Comparison of ENCODE assay signal across 25 cellular contexts in the genomic region with DNA sequence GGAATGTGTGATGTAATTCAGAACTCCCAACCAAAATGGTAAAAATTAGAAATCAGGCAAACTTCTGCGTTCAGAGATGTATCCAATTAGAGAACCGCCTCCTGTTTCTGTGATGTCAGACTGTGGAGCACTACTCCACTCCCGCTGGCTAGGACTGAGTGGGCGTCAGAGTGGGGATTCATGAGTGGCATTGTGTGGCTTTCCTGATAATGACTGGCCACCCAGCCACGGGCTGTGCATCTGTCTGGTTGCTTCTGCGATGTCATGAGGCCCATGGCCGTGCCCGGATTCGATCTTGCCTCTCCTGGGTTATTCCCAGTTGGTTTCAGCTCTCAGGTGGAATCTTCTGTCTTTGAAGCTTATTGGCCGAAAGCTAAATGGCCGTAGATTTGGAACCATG.
"Had no signal": no experiment of that assay in that cellular context is flagged by ENCODE, and none has a peak within 500 bp of the region (broad histone marks: within the 10 kb centered on the region; RNA-seq: fewer than 3 reads in every experiment).

No MANE protein-coding gene starts in this region.

- H3K9me3 ChIP-seq: neutrophil, pancreas, prostate gland, right lobe of liver, sigmoid colon, stomach, thoracic aorta, thyroid gland, tibial nerve, upper lobe of left lung, vagina had no signal

- ATAC-seq: natural killer cell; pancreas; right cardiac atrium; right lobe of liver; stimulated activated effector memory CD8-positive, alpha-beta T cell treated with anti-CD3 and anti-CD28 coated beads, Interleukin-12 subunit alpha, Interleukin-12 subunit beta, amount 100 ng/mL, for 72 hours; stimulated activated naive B cell treated with anti-CD40 and anti-IgM and Interleukin-4, amounts not matched to agents 10 μg/mL and 1 μg/mL and 100 μg/mL, for 72 hours had no signal

- H3K4me1 ChIP-seq: pancreas, prostate gland, right lobe of liver, stomach, thyroid gland, tibial nerve, upper lobe of left lung, vagina had no signal

- H3K4me3 ChIP-seq: pancreas, prostate gland, right lobe of liver, sigmoid colon, stomach, thoracic aorta, thyroid gland, tibial nerve, upper lobe of left lung, vagina had no signal

- H3K27me3 ChIP-seq: pancreas, right lobe of liver, thyroid gland, tibial nerve, upper lobe of left lung, vagina had no signal

- DNase-seq: natural killer cell; nucleus accumbens; pancreas; right cardiac atrium; right lobe of liver; sigmoid colon; small intestine; stimulated activated CD4-positive, alpha-beta T cell treated with anti-CD3 and anti-CD28 coated beads, Interleukin-15, amount 100 ng/mL, for 24 hours; stimulated activated CD4-positive, alpha-beta T cell treated with anti-CD3 and anti-CD28 coated beads, Interleukin-2, amount 100 ng/mL, for 24 hours; stimulated activated CD4-positive, alpha-beta T cell treated with anti-CD3 and anti-CD28 coated beads, Interleukin-2, amount 100 ng/mL, for 48 hours; stimulated activated CD4-positive, alpha-beta T cell treated with anti-CD3 and anti-CD28 coated beads, Interleukin-4, amount 100 ng/mL, for 24 hours; stimulated activated naive B cell treated with anti-CD40 and anti-IgM and Interleukin-4, amounts not matched to agents 10 μg/mL and 1 μg/mL and 100 μg/mL, for 72 hours; stimulated activated naive CD4-positive, alpha-beta T cell treated with Interleukin-2 at 50 U/mL for 16 hours; stomach; thyroid gland; trophoblast cell had no signal

- H3K27ac ChIP-seq: neutrophil, pancreas, prostate gland, right lobe of liver, sigmoid colon, stomach, thoracic aorta, thyroid gland, tibial nerve, upper lobe of left lung, vagina had no signal

- H3K36me3 Mint-ChIP-seq: natural killer cell; stimulated activated effector memory CD8-positive, alpha-beta T cell treated with anti-CD3 and anti-CD28 coated beads, Interleukin-12 subunit alpha, Interleukin-12 subunit beta, amount 100 ng/mL, for 72 hours had no signal

- H3K27ac Mint-ChIP-seq: natural killer cell; nephron; stimulated activated effector memory CD8-positive, alpha-beta T cell treated with anti-CD3 and anti-CD28 coated beads, Interleukin-12 subunit alpha, Interleukin-12 subunit beta, amount 100 ng/mL, for 72 hours; stimulated activated naive B cell treated with anti-CD40 and anti-IgM and Interleukin-4, amounts not matched to agents 10 μg/mL and 1 μg/mL and 100 μg/mL, for 72 hours; stimulated activated naive CD8-positive, alpha-beta T cell treated with anti-CD3 and anti-CD28 coated beads, Interleukin-15, Interleukin-2, amounts not matched to agents 100 ng/mL and 50 ng/mL, for 24 hours had no signal

- H3K9me3 Mint-ChIP-seq: natural killer cell; nephron; stimulated activated effector memory CD8-positive, alpha-beta T cell treated with anti-CD3 and anti-CD28 coated beads, Interleukin-12 subunit alpha, Interleukin-12 subunit beta, amount 100 ng/mL, for 72 hours; stimulated activated naive B cell treated with anti-CD40 and anti-IgM and Interleukin-4, amounts not matched to agents 10 μg/mL and 1 μg/mL and 100 μg/mL, for 72 hours; stimulated activated naive CD8-positive, alpha-beta T cell treated with anti-CD3 and anti-CD28 coated beads, Interleukin-15, Interleukin-2, amounts not matched to agents 100 ng/mL and 50 ng/mL, for 24 hours had no signal

- H3K36me3 ChIP-seq: neutrophil, pancreas, prostate gland, right lobe of liver, sigmoid colon, stomach, thoracic aorta, thyroid gland, tibial nerve, upper lobe of left lung, vagina had no signal

- FAIRE-seq: pancreas, small intestine had no signal

- H3K4me3 Mint-ChIP-seq: natural killer cell; nephron; stimulated activated effector memory CD8-positive, alpha-beta T cell treated with anti-CD3 and anti-CD28 coated beads, Interleukin-12 subunit alpha, Interleukin-12 subunit beta, amount 100 ng/mL, for 72 hours; stimulated activated naive B cell treated with anti-CD40 and anti-IgM and Interleukin-4, amounts not matched to agents 10 μg/mL and 1 μg/mL and 100 μg/mL, for 72 hours; stimulated activated naive CD8-positive, alpha-beta T cell treated with anti-CD3 and anti-CD28 coated beads, Interleukin-15, Interleukin-2, amounts not matched to agents 100 ng/mL and 50 ng/mL, for 24 hours had no signal
